Comparison of ENCODE assay signal across 16 cellular contexts in the genomic region with DNA sequence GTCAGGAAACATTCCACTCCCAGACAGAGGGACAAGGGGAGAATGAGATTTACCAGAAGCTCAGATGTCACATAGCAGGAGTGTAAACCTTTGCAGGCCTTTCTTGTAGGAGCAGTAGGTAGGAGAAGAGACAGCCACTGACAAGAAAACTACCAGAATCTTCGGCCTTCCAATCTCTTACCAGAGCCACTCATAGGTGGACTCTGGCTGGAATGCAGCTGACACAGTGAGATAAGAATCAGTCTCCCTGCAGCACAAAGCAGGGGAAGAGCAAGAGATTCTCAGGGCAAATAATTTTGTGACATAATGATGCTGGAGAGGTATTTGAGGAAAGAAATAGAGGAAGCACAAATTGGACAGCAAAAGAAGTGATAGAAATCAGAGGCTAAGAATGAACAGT.
A peak's percentile ranks its signal among the peaks of the same experiment; 100 is the strongest.
DNase-seq lines count a peak whose midpoint lies in the region; ATAC-seq and TF ChIP-seq lines count a peak whose summit lies in the region.
"Had no signal": no experiment of that assay in that cellular context is flagged by ENCODE, and none has a peak within 500 bp of the region (broad histone marks: within the 10 kb centered on the region; RNA-seq: fewer than 3 reads in every experiment).

No MANE protein-coding gene starts in this region.

- H3K27ac ChIP-seq in cardiac muscle cell, result peak overlapping the region; percentile 71
- no peak overlapping the region for H3K27ac ChIP-seq in right cardiac atrium (ENCODE audit: low read length)
- peak overlapping the region; percentile 73 for H3K27ac ChIP-seq in trophoblast cell (ENCODE audit: low read depth, low read length)
- no peak overlapping the region for H3K27ac ChIP-seq in dorsolateral prefrontal cortex
- H3K27ac ChIP-seq in mammary epithelial cell (ENCODE audit: insufficient read depth, low read depth, low read length), result no peak overlapping the region
- H3K27ac ChIP-seq in CD4-positive, alpha-beta memory T cell (ENCODE audit: low read depth, low read length), result no peak overlapping the region
- H3K27ac ChIP-seq: BLaER1 treated with 17β-estradiol and CSF1 and Interleukin-3, amounts not matched to agents 10 nM and 100 nM had no signal

- dilution Hi-C loops in mammary epithelial cell (cut with HindIII; ENCODE audit: low sequenced_read_pairs), result no loop called here

- H3K36me3 ChIP-seq in cardiac muscle cell (no peaks in the 10 kb centered on the region), trophoblast cell (ENCODE audit: control insufficient read depth in 1 of 2, insufficient read depth in 2 of 2, low read length in 2 of 2) (no peaks in the 10 kb centered on the region), mammary epithelial cell (ENCODE audit: insufficient read depth, low read length) (no peaks in the 10 kb centered on the region)
- H3K36me3 ChIP-seq in CD4-positive, alpha-beta memory T cell (ENCODE audit: insufficient read depth, low read length), result no peaks in the 10 kb centered on the region
- H3K36me3 ChIP-seq: BLaER1 treated with 17β-estradiol and CSF1 and Interleukin-3, amounts not matched to agents 10 nM and 100 nM had no signal

- H3K36me3 Mint-ChIP-seq in CD4-positive, alpha-beta memory T cell, result no peaks in the 10 kb centered on the region
- H3K36me3 Mint-ChIP-seq: CD4-positive, CD25-positive, alpha-beta regulatory T cell had no signal

- H3K27me3 Mint-ChIP-seq in CD4-positive, alpha-beta memory T cell, result no peaks in the 10 kb centered on the region
- H3K27me3 Mint-ChIP-seq: CD4-positive, CD25-positive, alpha-beta regulatory T cell had no signal

- peaks cover 2% of the 10 kb centered on the region for H3K79me1 ChIP-seq in trophoblast cell (ENCODE audit: low read length)

- H3K9ac ChIP-seq in trophoblast cell (ENCODE audit: low read length) (no peak overlapping the region), mammary epithelial cell (ENCODE audit: insufficient read depth, low read length) (no peak overlapping the region)
- H3K9ac ChIP-seq: BLaER1 treated with 17β-estradiol and CSF1 and Interleukin-3, amounts not matched to agents 10 nM and 100 nM had no signal

- H3K4me3 Mint-ChIP-seq in CD4-positive, alpha-beta memory T cell, result no peak overlapping the region
- H3K4me3 Mint-ChIP-seq: CD4-positive, CD25-positive, alpha-beta regulatory T cell; GM23338; H9 had no signal

- no peak overlapping the region for H3K4ac ChIP-seq in trophoblast cell (ENCODE audit: low read depth, low read length)

- no peak overlapping the region for H3K4me2 ChIP-seq in trophoblast cell (ENCODE audit: low read length)
- no peak overlapping the region for H3K4me2 ChIP-seq in mammary epithelial cell (ENCODE audit: insufficient read depth, low read depth, low read length)
- H3K4me2 ChIP-seq: BLaER1 treated with 17β-estradiol and CSF1 and Interleukin-3, amounts not matched to agents 10 nM and 100 nM; GM23338 had no signal

- in situ Hi-C loops in mammary epithelial cell (cut with MboI; ENCODE audit: low sequenced_read_pairs in 2 of 2), result no loop called here

- no peaks in the 10 kb centered on the region for H4K20me1 ChIP-seq in mammary epithelial cell (ENCODE audit: insufficient read depth, low read length)
- H4K20me1 ChIP-seq: BLaER1 treated with 17β-estradiol and CSF1 and Interleukin-3, amounts not matched to agents 10 nM and 100 nM had no signal

- POLR2A ChIA-PET in CD4-positive, alpha-beta memory T cell (lab: Charles Lee; ENCODE audit: partially characterized antibody), result no interaction called here

- no peaks in the 10 kb centered on the region for H3K79me2 ChIP-seq in trophoblast cell (ENCODE audit: control insufficient read depth, insufficient read depth, low read length, poor library complexity)
- H3K79me2 ChIP-seq in mammary epithelial cell (ENCODE audit: insufficient read depth, low read length), result no peaks in the 10 kb centered on the region

- H4K91ac ChIP-seq in trophoblast cell (ENCODE audit: low read depth, low read length), result no peak overlapping the region

- no peak overlapping the region for H4K8ac ChIP-seq in trophoblast cell (ENCODE audit: low read depth, low read length)

- no peak overlapping the region for H2BK12ac ChIP-seq in trophoblast cell (ENCODE audit: low read length)

- no peak for ATAC-seq in right cardiac atrium
- ATAC-seq: GM12878, GM23338 had no signal

- intact Hi-C loops in right cardiac atrium (cut with DNase I) (no loop called here), dorsolateral prefrontal cortex (cut with DNase I) (no loop called here), mammary epithelial cell (cut with micrococcal nuclease) (no loop called here)
- intact Hi-C loops in CD4-positive, alpha-beta memory T cell (cut with micrococcal nuclease), result no loop called here

- H3K4me3 ChIP-seq in cardiac muscle cell, result no peak overlapping the region
- H3K4me3 ChIP-seq in right cardiac atrium (ENCODE audit: low read length), result no peak overlapping the region
- H3K4me3 ChIP-seq in trophoblast cell (ENCODE audit: low read depth, low read length), result no peak overlapping the region
- no peak overlapping the region for H3K4me3 ChIP-seq in dorsolateral prefrontal cortex
- H3K4me3 ChIP-seq in mammary epithelial cell (replicated peaks in 1 of 3; ENCODE audit: insufficient read depth in 1 of 3, low read depth in 2 of 3, low read length in 3 of 3), result no peak overlapping the region
- no peak overlapping the region for H3K4me3 ChIP-seq in CD4-positive, alpha-beta memory T cell (ENCODE audit: low read length in 2 of 2)
- H3K4me3 ChIP-seq: BLaER1 treated with 17β-estradiol and CSF1 and Interleukin-3, amounts not matched to agents 10 nM and 100 nM; GM12878; GM23338 had no signal

- H3K4me1 Mint-ChIP-seq in CD4-positive, alpha-beta memory T cell, result no peaks in the 10 kb centered on the region
- H3K4me1 Mint-ChIP-seq: CD4-positive, CD25-positive, alpha-beta regulatory T cell; GM23338 had no signal

- no peak overlapping the region for H2BK5ac ChIP-seq in trophoblast cell (ENCODE audit: low read depth, low read length, poor library complexity)

- no peak overlapping the region for H3K18ac ChIP-seq in trophoblast cell (ENCODE audit: low read length)

- H3K27ac Mint-ChIP-seq in CD4-positive, alpha-beta memory T cell, result no peak overlapping the region
- H3K27ac Mint-ChIP-seq: CD4-positive, CD25-positive, alpha-beta regulatory T cell; GM23338; H9 had no signal

- H3K4me1 ChIP-seq in cardiac muscle cell (ENCODE audit: low read depth) (peaks cover 18% of the 10 kb centered on the region), right cardiac atrium (ENCODE audit: control insufficient read depth, insufficient read depth, low read length) (no peaks in the 10 kb centered on the region), trophoblast cell (ENCODE audit: control insufficient read depth in 1 of 2, insufficient read depth in 2 of 2, low read length in 2 of 2) (peaks cover 5 to 9% of the 10 kb centered on the region in 2 experiments), mammary epithelial cell (ENCODE audit: insufficient read depth, low read length) (no peaks in the 10 kb centered on the region)
- H3K4me1 ChIP-seq in CD4-positive, alpha-beta memory T cell (ENCODE audit: insufficient read depth, low read length), result no peaks in the 10 kb centered on the region
- H3K4me1 ChIP-seq: BLaER1 treated with 17β-estradiol and CSF1 and Interleukin-3, amounts not matched to agents 10 nM and 100 nM had no signal

- no peaks in the 10 kb centered on the region for H3K27me3 ChIP-seq in cardiac muscle cell
- H3K27me3 ChIP-seq in right cardiac atrium (ENCODE audit: control insufficient read depth, insufficient read depth), result no peaks in the 10 kb centered on the region
- H3K27me3 ChIP-seq in trophoblast cell (ENCODE audit: insufficient read depth, low read length), result no peaks in the 10 kb centered on the region
- no peaks in the 10 kb centered on the region for H3K27me3 ChIP-seq in dorsolateral prefrontal cortex
- no peaks in the 10 kb centered on the region for H3K27me3 ChIP-seq in mammary epithelial cell (ENCODE audit: insufficient read depth, low read length)
- H3K27me3 ChIP-seq in CD4-positive, alpha-beta memory T cell (ENCODE audit: insufficient read depth, low read length), result no peaks in the 10 kb centered on the region
- H3K27me3 ChIP-seq: BLaER1 treated with 17β-estradiol and CSF1 and Interleukin-3, amounts not matched to agents 10 nM and 100 nM had no signal

- H3K14ac ChIP-seq in trophoblast cell (ENCODE audit: low read length), result no peak overlapping the region

- H2AK5ac ChIP-seq in trophoblast cell (ENCODE audit: low read length), result no peak overlapping the region

- H3K9me3 ChIP-seq in cardiac muscle cell (ENCODE audit: low read depth) (no peaks in the 10 kb centered on the region), right cardiac atrium (ENCODE audit: control insufficient read depth, low read length) (no peaks in the 10 kb centered on the region), trophoblast cell (ENCODE audit: insufficient read depth, low read depth, low read length) (no peaks in the 10 kb centered on the region), mammary epithelial cell (replicated peaks; ENCODE audit: insufficient read depth, low read length) (peaks cover 22% of the 10 kb centered on the region)
- no peaks in the 10 kb centered on the region for H3K9me3 ChIP-seq in CD4-positive, alpha-beta memory T cell (ENCODE audit: control insufficient read depth in 1 of 2, low read length in 2 of 2)

- H3K9me3 Mint-ChIP-seq in CD4-positive, alpha-beta memory T cell, result peaks cover 3 to 34% (median 16%) of the 10 kb centered on the region in 8 donors

- 21% methylated on average over 1 of the region's 1 CpG for WGBS in right cardiac atrium
- WGBS in trophoblast cell (ENCODE audit: extremely low coverage, insufficient coverage, insufficient read length), result no CpG with 5 or more reads among the region's 1 CpG
- 0% methylated on average over 1 of the region's 1 CpG for WGBS in mammary epithelial cell (ENCODE audit: low coverage, missing lambda C conversion rate)

- H2AFZ ChIP-seq in trophoblast cell (ENCODE audit: insufficient read depth, low read length, poor library complexity), result no peak overlapping the region
- no peak overlapping the region for H2AFZ ChIP-seq in mammary epithelial cell (ENCODE audit: low read depth, low read length)
- H2AFZ ChIP-seq: GM23338 had no signal

- DNase-seq in cardiac muscle cell (ENCODE audit: low read depth in 1 of 2, low spot score in 1 of 2) (peak in 1 of 2 donors; percentile 69), right cardiac atrium (no peak), islet precursor cell (peak; percentile 91), trophoblast cell (peak; percentile 46 to 71), dorsolateral prefrontal cortex (no peak), mammary epithelial cell (no peak)
- DNase-seq in CD4-positive, alpha-beta memory T cell, result no peak
- DNase-seq: 8988T; AML-193; Calu3; CD4-positive, CD25-positive, alpha-beta regulatory T cell; DMS 273 treated with DMSO at 0.1 percent for 48 hours; H9 had no signal

- BruUV-seq in mammary epithelial cell (replicated peaks; lab: Mats Ljungman, UMichigan), result no TSS peak

- no peak overlapping the region for H2BK120ac ChIP-seq in trophoblast cell (ENCODE audit: insufficient read depth, low read length, poor library complexity)

- CTCF ChIA-PET in mammary epithelial cell (lab: Charles Lee; ENCODE audit: low non-redundant PET), result no interaction called here
- CTCF ChIA-PET in CD4-positive, alpha-beta memory T cell (lab: Charles Lee; ENCODE audit: partially characterized antibody), result no interaction called here

- no peak overlapping the region for H3K23ac ChIP-seq in trophoblast cell (ENCODE audit: low read length)

- H4K12ac ChIP-seq in trophoblast cell (ENCODE audit: low read depth, low read length), result no peak overlapping the region

- no peak for TF ChIP-seq CTCF in cardiac muscle cell (IDR thresholded peaks at IDR 0.05; ENCODE audit: low read depth, low read length)
- TF ChIP-seq CTCF in dorsolateral prefrontal cortex (IDR thresholded peaks at IDR 0.05 in 54 of 56, conservative IDR thresholded peaks at IDR 0.05 in 2 of 56; ENCODE audit: low read depth in 1 of 56, partially characterized antibody in 56 of 56), result no peak
- TF ChIP-seq CTCF in mammary epithelial cell (conservative IDR thresholded peaks at IDR 0.05 in 1 of 2, IDR thresholded peaks at IDR 0.05 in 1 of 2; ENCODE audit: extremely low read depth in 1 of 2, insufficient read depth in 1 of 2, low read depth in 1 of 2, low read length in 2 of 2), result no peak

Comparison
In these comparisons a context has a peak if more than half of its experiments do, and no peak if none do; other contexts are left out.
1. H3K27ac ChIP-seq: peak in cardiac muscle cell (single experiment) and trophoblast cell (single experiment); none in right cardiac atrium (single experiment), dorsolateral prefrontal cortex (0 of 59), mammary epithelial cell (single experiment) and CD4-positive, alpha-beta memory T cell (single experiment).
2. DNase-seq: peak in islet precursor cell (single experiment) and trophoblast cell (2 of 2); none in right cardiac atrium (0 of 3), dorsolateral prefrontal cortex (0 of 10), mammary epithelial cell (single experiment) and CD4-positive, alpha-beta memory T cell (0 of 5).